ENCODE assay signal across 18 cellular contexts in genomic region chr12:6213969-6214368, GRCh38. TPM values are rescaled to one million over a fixed set of nuclear protein-coding genes. Genes with fewer than 3 reads are reported as not detected.
DNase-seq lines count a peak whose midpoint lies in the region; ATAC-seq and TF ChIP-seq lines count a peak whose summit lies in the region.
"Had no signal": no experiment of that assay in that cellular context is flagged by ENCODE, and none has a peak within 500 bp of the region (broad histone marks: within the 10 kb centered on the region; RNA-seq: fewer than 3 reads in every experiment).

No MANE protein-coding gene starts in this region.

- TF ChIP-seq RAD21 in IMR-90 (IDR thresholded peaks at IDR 0.05; ENCODE audit: low read length): no peak

- H2BK20ac ChIP-seq in IMR-90 (ENCODE audit: low read depth, low read length): no peak overlapping the region

- H3K27me3 ChIP-seq in IMR-90 (ENCODE audit: control insufficient read depth, insufficient read depth, low read length) (no peaks in the 10 kb centered on the region), mesendoderm (ENCODE audit: insufficient read depth, low read length, poor library complexity) (no peaks in the 10 kb centered on the region)
- H3K27me3 ChIP-seq: heart right ventricle, pancreas had no signal

- no peak overlapping the region for H4K91ac ChIP-seq in IMR-90 (ENCODE audit: insufficient read depth, low read depth, low read length)

- H2BK5ac ChIP-seq in IMR-90 (ENCODE audit: low read depth, low read length, poor library complexity, severe bottlenecking): no peak overlapping the region
- no peak overlapping the region for H2BK5ac ChIP-seq in mesendoderm (ENCODE audit: low read length)

- dilution Hi-C loops in IMR-90 (cut with HindIII; ENCODE audit: low sequenced_read_pairs, unreplicated experiment): no loop called here

- H3K4me2 ChIP-seq in IMR-90 (ENCODE audit: low read depth, low read length) (no peak overlapping the region), mesendoderm (ENCODE audit: low read length) (no peak overlapping the region)

- H2AK9ac ChIP-seq in IMR-90 (replicated peaks; ENCODE audit: low read depth, low read length, poor library complexity): no peak overlapping the region

- H3K36me3 Mint-ChIP-seq in type B pancreatic cell: peaks cover 25% of the 10 kb centered on the region

- TF ChIP-seq POLR2A in IMR-90 (IDR thresholded peaks at IDR 0.05; ENCODE audit: low read depth, low read length): no peak

- peak overlapping the region; percentile 7; the same call in 1 of the 2 replicates for H3K4ac ChIP-seq in IMR-90 (ENCODE audit: low read depth, low read length)
- H3K4ac ChIP-seq in mesendoderm (ENCODE audit: low read depth, low read length): no peak overlapping the region

- H3K27ac Mint-ChIP-seq in type B pancreatic cell: peak overlapping the region; percentile 99
- H3K27ac Mint-ChIP-seq: T-helper 2 cell treated with Interferon-gamma antibody and Interleukin-4, amounts not matched to agents 5 μg/mL and 100 μg/mL, for 36 hours had no signal

- in situ Hi-C loops in IMR-90 (cut with MboI; ENCODE audit: low sequenced_read_pairs): no loop called here

- DNase-seq in IMR-90 (no peak), coronary artery (ENCODE audit: low spot score) (no peak), mesendoderm (no peak), type B pancreatic cell (ENCODE audit: extremely low spot score, unreplicated experiment) (no peak), NCI-H2029 (lab: John Stamatoyannopoulos, UW) (no peak)
- no peak for DNase-seq in activated CD8-positive, alpha-beta memory T cell treated with anti-CD3 and anti-CD28 coated beads, Interleukin-2, amount 50 U/mL, for 48 hours
- DNase-seq: activated CD4-positive, alpha-beta T cell treated with anti-CD3 and anti-CD28 coated beads, Interleukin-2, amount 10 ng/mL, durations not matched to agents 24 days and 14 days; activated T-cell treated with anti-CD3 and anti-CD28 coated beads, Interleukin-2, amount 50 U/mL, for 1 hour; DMS53; heart right ventricle; NCI-H2171; pancreas; Right ventricle myocardium superior; stimulated activated CD4-positive, alpha-beta T cell treated with anti-CD3 and anti-CD28 coated beads, Interleukin-15, amount 100 ng/mL, for 24 hours had no signal

- H2AK5ac ChIP-seq in IMR-90 (ENCODE audit: low read depth, low read length) (peak overlapping the region; percentile 7; the same call in 1 of the 2 replicates), mesendoderm (ENCODE audit: low read length) (no peak overlapping the region)

- no peaks in the 10 kb centered on the region for H3K36me3 ChIP-seq in IMR-90 (ENCODE audit: control insufficient read depth, insufficient read depth, low read length)
- H3K36me3 ChIP-seq in mesendoderm (ENCODE audit: control insufficient read depth, insufficient read depth, low read length): no peaks in the 10 kb centered on the region
- H3K36me3 ChIP-seq: pancreas had no signal

- H3K9me3 Mint-ChIP-seq in type B pancreatic cell: no peaks in the 10 kb centered on the region
- H3K9me3 Mint-ChIP-seq: activated CD4-positive, alpha-beta T cell treated with anti-CD3 and anti-CD28 coated beads, Interleukin-2, amount 10 ng/mL, durations not matched to agents 24 days and 14 days; central memory CD8-positive, alpha-beta T cell; T-helper 2 cell treated with Interferon-gamma antibody and Interleukin-4, amounts not matched to agents 5 μg/mL and 100 μg/mL, for 36 hours had no signal

- H3K4me3 Mint-ChIP-seq in type B pancreatic cell: no peak overlapping the region
- H3K4me3 Mint-ChIP-seq: activated CD4-positive, alpha-beta T cell treated with anti-CD3 and anti-CD28 coated beads, Interleukin-2, amount 10 ng/mL, durations not matched to agents 24 days and 14 days; central memory CD8-positive, alpha-beta T cell; T-helper 2 cell treated with Interferon-gamma antibody and Interleukin-4, amounts not matched to agents 5 μg/mL and 100 μg/mL, for 36 hours had no signal

- peaks cover 26% of the 10 kb centered on the region for H3K4me1 Mint-ChIP-seq in type B pancreatic cell (ENCODE audit: unreplicated experiment)
- H3K4me1 Mint-ChIP-seq: central memory CD8-positive, alpha-beta T cell had no signal

- H3K9me3 ChIP-seq in IMR-90 (ENCODE audit: control insufficient read depth, insufficient read depth, low read length): no peaks in the 10 kb centered on the region
- H3K9me3 ChIP-seq: heart right ventricle, pancreas had no signal

- no CpG with 5 or more reads among the region's 6 CpGs for WGBS in IMR-90 (ENCODE audit: extremely low coverage in 2 of 2, insufficient read length in 1 of 2), 2 experiments
- no CpG with 5 or more reads among the region's 6 CpGs for WGBS in mesendoderm (ENCODE audit: extremely low coverage, insufficient coverage, low lambda C conversion rate)

- peaks cover 9 to 70% of the 10 kb centered on the region in 2 experiments for H3K79me1 ChIP-seq in IMR-90 (ENCODE audit: low read depth in 1 of 2, low read length in 2 of 2)
- peaks cover 27% of the 10 kb centered on the region for H3K79me1 ChIP-seq in mesendoderm (ENCODE audit: low read length)

- H2AFZ ChIP-seq in IMR-90 (replicated peaks; ENCODE audit: low read length, poor library complexity): no peak overlapping the region

- POLR2A ChIA-PET in IMR-90 (lab: Charles Lee; ENCODE audit: unreplicated experiment): no interaction called here

- H3K23ac ChIP-seq in IMR-90 (ENCODE audit: low read depth, low read length): no peak overlapping the region
- no peak overlapping the region for H3K23ac ChIP-seq in mesendoderm (ENCODE audit: low read length)

- 0 out of 2 replicates have a peak overlapping the region, but pooled peaks have one; percentile 41 for H3K14ac ChIP-seq in IMR-90 (replicated peaks; ENCODE audit: low read depth, low read length)

- H3K4me1 ChIP-seq in IMR-90 (ENCODE audit: control insufficient read depth, insufficient read depth, low read length): peaks cover 24% of the 10 kb centered on the region
- peaks cover 25% of the 10 kb centered on the region for H3K4me1 ChIP-seq in mesendoderm (ENCODE audit: control insufficient read depth, low read depth, low read length)

- peaks cover 14% of the 10 kb centered on the region; the same call in 1 of the 2 replicates for H4K20me1 ChIP-seq in IMR-90 (ENCODE audit: insufficient read depth, low read length)

- TF ChIP-seq CTCF in IMR-90 (conservative IDR thresholded peaks at IDR 0.05; ENCODE audit: low read depth, low read length) (no peak), coronary artery (IDR thresholded peaks at IDR 0.05) (no peak), type B pancreatic cell (conservative IDR thresholded peaks at IDR 0.05) (no peak)

- H4K8ac ChIP-seq in IMR-90 (ENCODE audit: low read depth in 2 of 2, low read length in 2 of 2): no peak overlapping the region
- no peak overlapping the region for H4K8ac ChIP-seq in mesendoderm (ENCODE audit: low read depth, low read length)

- H4K5ac ChIP-seq in IMR-90 (ENCODE audit: low read depth, low read length) (no peak overlapping the region), mesendoderm (ENCODE audit: low read length) (no peak overlapping the region)

- H3K27ac ChIP-seq in IMR-90 (ENCODE audit: insufficient read depth, low read length) (no peak overlapping the region), coronary artery (peak overlapping the region; percentile 5 to 95), mesendoderm (ENCODE audit: low read depth, low read length) (peak overlapping the region; percentile 77)

- ATAC-seq in IMR-90 (ENCODE audit: low read depth) (no peak), HG02642 (IDR thresholded peaks at IDR 0.05; ENCODE audit: poor library complexity, unreplicated experiment) (no peak), GM21723 (IDR thresholded peaks at IDR 0.05; ENCODE audit: unreplicated experiment) (no peak)
- ATAC-seq: heart right ventricle, pancreas had no signal

- peaks cover 27% of the 10 kb centered on the region for H3K79me2 ChIP-seq in mesendoderm (ENCODE audit: control insufficient read depth, insufficient read depth, low read length)

- no TSS peak for BruUV-seq in IMR-90 (replicated peaks; lab: Mats Ljungman, UMichigan)

- CTCF ChIA-PET in IMR-90 (lab: Yijun Ruan, JAX): interaction anchor here (1.2 kb wide), 1 partner anchor 12 kb away, joined by 4 read pairs; no protein-coding TSS in a partner anchor

- H3K9me1 ChIP-seq in IMR-90 (ENCODE audit: insufficient read depth, low read length): peaks cover 27% of the 10 kb centered on the region

- no peak overlapping the region for H3K4me3 ChIP-seq in IMR-90 (ENCODE audit: insufficient read depth, low read depth, low read length)
- no peak overlapping the region for H3K4me3 ChIP-seq in coronary artery
- H3K4me3 ChIP-seq in mesendoderm (ENCODE audit: low read length): no peak overlapping the region
- H3K4me3 ChIP-seq: heart right ventricle, pancreas had no signal

- H3K18ac ChIP-seq in IMR-90 (ENCODE audit: low read depth, low read length) (no peak overlapping the region), mesendoderm (ENCODE audit: low read length) (peak overlapping the region; percentile 25)

- no peak overlapping the region for H2BK120ac ChIP-seq in IMR-90 (ENCODE audit: low read depth, low read length)
- H2BK120ac ChIP-seq in mesendoderm (ENCODE audit: low read depth, low read length): no peak overlapping the region

- H2BK15ac ChIP-seq in IMR-90 (ENCODE audit: low read depth, low read length): no peak overlapping the region
- no peak overlapping the region for H2BK15ac ChIP-seq in mesendoderm (replicated peaks; ENCODE audit: low read depth)

- peaks cover 7% of the 10 kb centered on the region for H3K27me3 Mint-ChIP-seq in type B pancreatic cell
- H3K27me3 Mint-ChIP-seq: activated CD4-positive, alpha-beta T cell treated with anti-CD3 and anti-CD28 coated beads, Interleukin-2, amount 10 ng/mL, durations not matched to agents 24 days and 14 days had no signal

- intact Hi-C loops in IMR-90 (cut with micrococcal nuclease): no loop called here

- H3K9ac ChIP-seq in IMR-90 (ENCODE audit: low read depth, low read length) (no peak overlapping the region), mesendoderm (ENCODE audit: low read length) (no peak overlapping the region)

- H3K56ac ChIP-seq in IMR-90 (ENCODE audit: extremely low read depth, insufficient read depth, low read length) (no peak overlapping the region), mesendoderm (ENCODE audit: low read length) (peak overlapping the region; percentile 50)

TF ChIP-seq in IMR-90, 13 proteins besides CTCF, POLR2A, EP300 and RAD21 (continues in another document):
- no peak for TF ChIP-seq RCOR1 (IDR thresholded peaks at IDR 0.05; ENCODE audit: insufficient replicate concordance, low read length)
- no peak for TF ChIP-seq MXI1 (IDR thresholded peaks at IDR 0.05; ENCODE audit: borderline replicate concordance, low read depth, low read length)
- no peak for TF ChIP-seq BHLHE40 (IDR thresholded peaks at IDR 0.05; ENCODE audit: low read depth, low read length)

RNA-seq across cellular contexts. Expression of gene CD9, which starts 13.8 kb away (rescaled TPM):
- 48.8 and 70.0 TPM in 2 replicates for total RNA-seq in IMR-90 (2012; rRNA removed)
- 69.1 and 70.9 TPM in 2 replicates for polyA plus RNA-seq in IMR-90 (2012; rRNA removed)
- polyA plus RNA-seq in IMR-90 (2012; cell fraction: cytosol; rRNA removed): 50.1 and 55.3 TPM in 2 replicates
- 19.2 and 35.5 TPM in 2 replicates for polyA plus RNA-seq in IMR-90 (2012; cell fraction: nucleus; rRNA removed; ENCODE audit: low replicate concordance)
- polyA plus RNA-seq in mesendoderm (2013, experiment 1 of 2): 228 TPM
- polyA plus RNA-seq in mesendoderm (2013, experiment 2 of 2): 229 TPM
- total RNA-seq in type B pancreatic cell (ENCODE audit: low replicate concordance): 120 and 807 TPM in 2 replicates
